In genomic region chr9:131839281-131840084, GRCh38 we compare ENCODE assay signal across 10 cellular contexts.
DNase-seq lines count a peak whose midpoint lies in the region; ATAC-seq, FAIRE-seq and TF ChIP-seq lines count a peak whose summit lies in the region.
"Had no signal": no experiment of that assay in that cellular context is flagged by ENCODE, and none has a peak within 500 bp of the region (broad histone marks: within the 10 kb centered on the region; RNA-seq: fewer than 3 reads in every experiment).

No MANE protein-coding gene starts in this region.

- H3K4me3 ChIP-seq in CD8-positive, alpha-beta memory T cell (ENCODE audit: low read length), result no peak overlapping the region
- H3K4me3 ChIP-seq in RWPE2 (ENCODE audit: severe bottlenecking) (no peak overlapping the region), pancreas (no peak overlapping the region), ovary (no peak overlapping the region)
- H3K4me3 ChIP-seq in naive thymus-derived CD4-positive, alpha-beta T cell (ENCODE audit: low read length), result no peak overlapping the region

- peaks cover 0 to 1% (median 0%) of the 10 kb centered on the region in 5 donors for H3K9me3 Mint-ChIP-seq in CD8-positive, alpha-beta memory T cell
- H3K9me3 Mint-ChIP-seq in naive thymus-derived CD4-positive, alpha-beta T cell, result peaks cover 0 to 15% (median 4%) of the 10 kb centered on the region in 11 donors

- no peaks in the 10 kb centered on the region for H3K27me3 ChIP-seq in CD8-positive, alpha-beta memory T cell (ENCODE audit: insufficient read depth, low read length, poor library complexity, severe bottlenecking)
- H3K27me3 ChIP-seq in RWPE2 (ENCODE audit: insufficient read depth, poor library complexity, severe bottlenecking), result peaks cover 4% of the 10 kb centered on the region
- H3K27me3 ChIP-seq in naive thymus-derived CD4-positive, alpha-beta T cell (ENCODE audit: control insufficient read depth in 2 of 2, insufficient read depth in 2 of 2, low read length in 2 of 2), result no peaks in the 10 kb centered on the region
- no peaks in the 10 kb centered on the region for H3K27me3 ChIP-seq in pancreas
- no peaks in the 10 kb centered on the region for H3K27me3 ChIP-seq in ovary

- peaks cover 16 to 22% of the 10 kb centered on the region in 2 donors for H3K27me3 Mint-ChIP-seq in CD8-positive, alpha-beta memory T cell
- peaks cover 3 to 23% (median 6%) of the 10 kb centered on the region in 5 donors for H3K27me3 Mint-ChIP-seq in naive thymus-derived CD4-positive, alpha-beta T cell

- WGBS in pancreas, 2 donors, result 80 to 86% methylated on average over 22 of the region's 22 CpGs
- WGBS in ovary, 3 donors, result 73 to 77% (median 75%) methylated on average over 22 of the region's 22 CpGs

- H3K36me3 ChIP-seq in CD8-positive, alpha-beta memory T cell (ENCODE audit: insufficient read depth, low read length), result no peaks in the 10 kb centered on the region
- no peaks in the 10 kb centered on the region for H3K36me3 ChIP-seq in RWPE2 (ENCODE audit: low read depth)
- no peaks in the 10 kb centered on the region for H3K36me3 ChIP-seq in naive thymus-derived CD4-positive, alpha-beta T cell (ENCODE audit: control insufficient read depth in 2 of 3, insufficient read depth in 3 of 3, low read length in 3 of 3)
- H3K36me3 ChIP-seq in pancreas, result no peaks in the 10 kb centered on the region
- no peaks in the 10 kb centered on the region for H3K36me3 ChIP-seq in ovary

- TF ChIP-seq POLR2A in ovary (IDR thresholded peaks at IDR 0.05), result no peak

- H3K27ac Mint-ChIP-seq in CD8-positive, alpha-beta memory T cell, result peak overlapping the region; percentile 91 to 98 (median 94)
- peak overlapping the region in 3 of 9 donors; percentile 56 to 98 (median 84) for H3K27ac Mint-ChIP-seq in naive thymus-derived CD4-positive, alpha-beta T cell

- H3K9me3 ChIP-seq in CD8-positive, alpha-beta memory T cell (ENCODE audit: low read length), result no peaks in the 10 kb centered on the region
- H3K9me3 ChIP-seq in RWPE2 (ENCODE audit: severe bottlenecking) (no peaks in the 10 kb centered on the region), pancreas (no peaks in the 10 kb centered on the region), ovary (no peaks in the 10 kb centered on the region)
- no peaks in the 10 kb centered on the region for H3K9me3 ChIP-seq in naive thymus-derived CD4-positive, alpha-beta T cell (ENCODE audit: control insufficient read depth in 2 of 3, low read length in 3 of 3)

- DNase-seq in CD8-positive, alpha-beta memory T cell, result peak in 4 of 5 donors; percentile 24 to 58 (median 44)
- DNase-seq in RWPE2 (ENCODE audit: low spot score) (no peak), DMS 273 treated with DMSO at 0.1 percent for 48 hours (lab: John Stamatoyannopoulos, UW) (no peak), pancreas (no peak), ovary (no peak), NCI-H345 treated with DMSO at 0.1 percent for 48 hours (lab: John Stamatoyannopoulos, UW; ENCODE audit: unreplicated experiment) (no peak)
- peak; percentile 48 for DNase-seq in activated gamma-delta T cell treated with anti-CD3 and anti-CD28 coated beads, Interleukin-2, amount 50 U/mL, for 16 hours (ENCODE audit: low read depth)
- peak in 3 of 9 donors; percentile 9 to 76 (median 15) for DNase-seq in naive thymus-derived CD4-positive, alpha-beta T cell
- DNase-seq: NCI-H524 had no signal

- FAIRE-seq in pancreas (lab: Jason Lieb, UNC), result no peak
- FAIRE-seq: frontal cortex had no signal

- intact Hi-C loops in naive thymus-derived CD4-positive, alpha-beta T cell (cut with micrococcal nuclease), result loop anchor here in 1 of 2 donors (5.0 kb wide), 1 partner anchor 38 kb away; no protein-coding TSS in a partner anchor
- intact Hi-C loops in pancreas (cut with DNase I), result loop anchor here in 1 of 3 donors (10.0 kb wide), 1 partner anchor 395 kb away; no protein-coding TSS in a partner anchor
- intact Hi-C loops in ovary (cut with DNase I), result no loop called here

- H3K36me3 Mint-ChIP-seq in CD8-positive, alpha-beta memory T cell, result no peaks in the 10 kb centered on the region
- H3K36me3 Mint-ChIP-seq in naive thymus-derived CD4-positive, alpha-beta T cell, result no peaks in the 10 kb centered on the region

- CTCF ChIA-PET in CD8-positive, alpha-beta memory T cell (lab: Charles Lee), result no interaction called here
- CTCF ChIA-PET in naive thymus-derived CD4-positive, alpha-beta T cell (lab: Charles Lee), result interaction anchor here (0.8 kb wide), 1 partner anchor 1071 kb away, joined by 3 read pairs; no protein-coding TSS in a partner anchor

- no peak for TF ChIP-seq EP300 in ovary (IDR thresholded peaks at IDR 0.05)

- TF ChIP-seq CTCF in RWPE2 (IDR thresholded peaks at IDR 0.05; ENCODE audit: poor library complexity, severe bottlenecking) (no peak), pancreas (IDR thresholded peaks at IDR 0.05) (no peak), ovary (IDR thresholded peaks at IDR 0.05) (no peak)

- POLR2A ChIA-PET in CD8-positive, alpha-beta memory T cell (lab: Charles Lee), result no interaction called here
- POLR2A ChIA-PET in naive thymus-derived CD4-positive, alpha-beta T cell (lab: Charles Lee), result no interaction called here

- H3K4me1 Mint-ChIP-seq in CD8-positive, alpha-beta memory T cell, result peaks cover 13 to 16% (median 16%) of the 10 kb centered on the region in 3 donors
- peaks cover 0 to 31% (median 3%) of the 10 kb centered on the region in 7 donors for H3K4me1 Mint-ChIP-seq in naive thymus-derived CD4-positive, alpha-beta T cell

- H3K4me3 Mint-ChIP-seq in CD8-positive, alpha-beta memory T cell, result peak overlapping the region in 6 of 7 donors; percentile 27 to 72 (median 52)
- H3K4me3 Mint-ChIP-seq in naive thymus-derived CD4-positive, alpha-beta T cell, result peak overlapping the region in 3 of 10 donors; percentile 12 to 76 (median 51)

- H3K27ac ChIP-seq in CD8-positive, alpha-beta memory T cell (ENCODE audit: low read depth, low read length), result peak overlapping the region; percentile 47
- H3K27ac ChIP-seq in RWPE2 (ENCODE audit: poor library complexity, severe bottlenecking) (no peak overlapping the region), pancreas (no peak overlapping the region), ovary (no peak overlapping the region)
- H3K27ac ChIP-seq in naive thymus-derived CD4-positive, alpha-beta T cell (ENCODE audit: low read depth, low read length), result no peak overlapping the region

- H3K4me1 ChIP-seq in CD8-positive, alpha-beta memory T cell (ENCODE audit: insufficient read depth, low read length), result peaks cover 14% of the 10 kb centered on the region
- no peaks in the 10 kb centered on the region for H3K4me1 ChIP-seq in RWPE2 (ENCODE audit: insufficient read depth, poor library complexity, severe bottlenecking)
- peaks cover 0 to 3% of the 10 kb centered on the region in 2 donors for H3K4me1 ChIP-seq in naive thymus-derived CD4-positive, alpha-beta T cell (ENCODE audit: control insufficient read depth in 2 of 2, insufficient read depth in 2 of 2, low read length in 2 of 2)
- H3K4me1 ChIP-seq in pancreas, result no peaks in the 10 kb centered on the region
- no peaks in the 10 kb centered on the region for H3K4me1 ChIP-seq in ovary (ENCODE audit: insufficient read depth)

- peak; percentile 71 for ATAC-seq in RWPE2 (ENCODE audit: low read depth)
- peak; percentile 54 for ATAC-seq in naive thymus-derived CD4-positive, alpha-beta T cell
- ATAC-seq in pancreas, result no peak

Comparison
In these comparisons a context has a peak if more than half of its experiments do, and no peak if none do; other contexts are left out.
1. DNase-seq: peak in CD8-positive, alpha-beta memory T cell (4 of 5) and activated gamma-delta T cell treated with anti-CD3 and anti-CD28 coated beads, Interleukin-2, amount 50 U/mL, for 16 hours (single experiment); none in RWPE2 (single experiment), DMS 273 treated with DMSO at 0.1 percent for 48 hours (single experiment), pancreas (0 of 6), ovary (0 of 5) and NCI-H345 treated with DMSO at 0.1 percent for 48 hours (single experiment).
2. ATAC-seq: peak in RWPE2 (single experiment) and naive thymus-derived CD4-positive, alpha-beta T cell (single experiment); none in pancreas (0 of 4).